In the genomic region with DNA sequence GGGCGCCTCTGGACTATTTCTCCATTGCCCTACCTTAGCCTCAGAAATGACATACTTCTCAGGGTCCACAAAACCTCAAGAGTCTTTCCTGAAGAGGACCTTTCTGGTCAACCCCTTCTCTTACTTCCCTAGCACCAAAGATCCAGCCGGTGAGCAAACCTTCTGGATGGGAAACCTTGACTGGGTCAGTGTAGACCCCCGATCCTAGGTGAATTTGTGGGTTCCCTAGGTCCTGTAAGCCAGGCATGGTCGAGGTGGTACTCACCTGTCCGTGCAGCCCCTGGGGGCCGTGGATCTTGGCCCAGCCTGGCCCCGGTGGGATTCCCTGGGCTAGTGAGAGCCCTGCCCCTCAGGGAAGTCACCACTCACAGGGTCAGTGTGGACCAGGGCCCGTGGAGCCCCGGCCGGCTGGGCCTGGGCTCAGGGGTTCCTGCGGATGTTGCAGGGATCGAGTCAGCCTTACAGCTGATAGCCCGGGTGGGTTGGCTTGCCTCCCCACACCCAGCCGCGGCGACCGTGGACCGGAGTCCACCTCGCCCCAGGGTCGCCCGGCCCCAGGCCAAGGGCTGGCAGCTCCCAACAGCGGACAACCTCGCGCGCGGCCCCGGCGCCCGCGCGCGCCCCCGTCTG, we compare ENCODE assay signal across 8 cellular contexts. TPM values are rescaled to one million over a fixed set of nuclear protein-coding genes. Genes with fewer than 3 reads are reported as not detected.
DNase-seq lines count a peak whose midpoint lies in the region; ATAC-seq and TF ChIP-seq lines count a peak whose summit lies in the region.

No MANE protein-coding gene starts in this region.

- TF ChIP-seq CTCF in CD14-positive monocyte (IDR thresholded peaks at IDR 0.05) (no peak), breast epithelium (IDR thresholded peaks at IDR 0.05) (no peak), lower leg skin (IDR thresholded peaks at IDR 0.05) (no peak), transverse colon (IDR thresholded peaks at IDR 0.05) (no peak)

- peaks cover 0 to 16% (median 6%) of the 10 kb centered on the region in 7 donors for H3K9me3 Mint-ChIP-seq in CD14-positive monocyte

- WGBS in lower leg skin, 2 donors, result 3% methylated on average over 25 of the region's 33 CpGs
- 7% methylated on average over 12 of the region's 33 CpGs; no CpG with 5 or more reads in 1 of the 2 donors for WGBS in transverse colon (ENCODE audit: low coverage in 1 of 2), 2 donors

- H3K4me1 Mint-ChIP-seq in CD14-positive monocyte, result peaks cover 53% of the 10 kb centered on the region

- H3K27ac Mint-ChIP-seq in CD14-positive monocyte, result peak overlapping the region; percentile 18 to 88 (median 68)

- H3K9me3 ChIP-seq in breast epithelium, result no peaks in the 10 kb centered on the region
- H3K9me3 ChIP-seq in transverse colon, result no peaks in the 10 kb centered on the region

- peaks cover 22 to 32% (median 25%) of the 10 kb centered on the region in 3 donors for H3K27me3 Mint-ChIP-seq in CD14-positive monocyte (ENCODE audit: low read depth in 3 of 3)

- H3K27ac ChIP-seq in breast epithelium (peak overlapping the region; percentile 88 to 94), transverse colon (peak overlapping the region; percentile 92 to 98 (median 96))

- TF ChIP-seq POLR2A in breast epithelium (IDR thresholded peaks at IDR 0.05), result no peak
- no peak for TF ChIP-seq POLR2A in lower leg skin (IDR thresholded peaks at IDR 0.05)
- no peak for TF ChIP-seq POLR2A in transverse colon (IDR thresholded peaks at IDR 0.05)

- peak; percentile 11 for ATAC-seq in GM19468 (IDR thresholded peaks at IDR 0.05; ENCODE audit: extremely low read depth, unreplicated experiment)
- peak; percentile 26 for ATAC-seq in HG03571 (IDR thresholded peaks at IDR 0.05; ENCODE audit: unreplicated experiment)

- TF ChIP-seq EP300 in transverse colon (IDR thresholded peaks at IDR 0.05; ENCODE audit: low read depth), result no peak

- in situ Hi-C loops in transverse colon (cut with MboI; ENCODE audit: low pct_ligation_motif_present in 1 of 4, low pct_unique_long_range_greater_than_20kb in 1 of 4, low sequenced_read_pairs in 3 of 4), result no loop called here

- peak overlapping the region; percentile 95 to 98 for H3K4me3 Mint-ChIP-seq in CD14-positive monocyte

- intact Hi-C loops in CD14-positive monocyte (cut with micrococcal nuclease), result loop anchor here in 1 of 2 donors (5.0 kb wide), 1 partner anchor 68 kb away; no protein-coding TSS in a partner anchor
- intact Hi-C loops in breast epithelium (cut with DNase I; ENCODE audit: low total_unique reads), result no loop called here
- intact Hi-C loops in lower leg skin (cut with DNase I; ENCODE audit: low total_unique reads), result loop anchor here (10.0 kb wide), 1 partner anchor 924 kb away; no protein-coding TSS in a partner anchor
- intact Hi-C loops in transverse colon (cut with DNase I; ENCODE audit: low total_unique reads), result loop anchor here (10.0 kb wide), 2 partner anchors 64 to 66 kb away; a partner anchor contains a TSS

- peaks cover 54 to 63% of the 10 kb centered on the region in 2 donors for H3K36me3 Mint-ChIP-seq in CD14-positive monocyte

- H3K36me3 ChIP-seq in breast epithelium, result peaks cover 14% of the 10 kb centered on the region
- peaks cover 0 to 37% (median 17%) of the 10 kb centered on the region in 4 donors for H3K36me3 ChIP-seq in transverse colon

- H3K27me3 ChIP-seq in breast epithelium (no peaks in the 10 kb centered on the region), transverse colon (no peaks in the 10 kb centered on the region)

- no peak for DNase-seq in CD14-positive monocyte (ENCODE audit: low spot score)
- no peak for DNase-seq in breast epithelium (ENCODE audit: low spot score in 2 of 2)
- no peak for DNase-seq in lower leg skin (ENCODE audit: low spot score in 2 of 2)
- DNase-seq in transverse colon, result no peak
- DNase-seq in DMS79 treated with DMSO at 0.1 percent for 48 hours (lab: John Stamatoyannopoulos, UW), result no peak
- DNase-seq in dedifferentiated amniotic fluid mesenchymal stem cell (ENCODE audit: extremely low spot score), result no peak

- H3K4me1 ChIP-seq in breast epithelium (peaks cover 5 to 25% of the 10 kb centered on the region in 2 donors), transverse colon (peaks cover 18 to 36% (median 30%) of the 10 kb centered on the region in 4 donors)

- H3K4me3 ChIP-seq in breast epithelium (peak overlapping the region; percentile 60 to 97 (median 86)), lower leg skin (ENCODE audit: low read depth, poor library complexity, severe bottlenecking) (peak overlapping the region; percentile 46), transverse colon (peak overlapping the region; percentile 78 to 90 (median 81))

RNA-seq across cellular contexts. Expression of a gene that starts 0.6 kb away (rescaled TPM):
- polyA plus RNA-seq in CD14-positive monocyte, result 10 to 100 TPM; 24.7 to 26.3 TPM
- 10 to 100 TPM; 35.6 to 44.5 (median 37.0) TPM for total RNA-seq in breast epithelium
- 10 to 100 TPM; 57.6 to 92.8 (median 61.9) TPM for total RNA-seq in lower leg skin
- 100 to 1,000 TPM in 1 of 4 donors, 10 to 100 TPM in 3; 73.2 to 243 (median 82.7) TPM for total RNA-seq in transverse colon

RNA-seq across cellular contexts. Expression of a gene that starts 0.7 kb away (rescaled TPM):
- polyA plus RNA-seq in CD14-positive monocyte, result 10 to 100 TPM in 1 of 2 donors, 1 to 10 TPM in 1; 7.6 to 10.4 TPM
- total RNA-seq in breast epithelium, result 100 to 1,000 TPM in 1 of 3 donors, 10 to 100 TPM in 2; 29.3 to 101 (median 67.8) TPM
- total RNA-seq in lower leg skin, result 10 to 100 TPM; 45.9 to 97.6 (median 52.5) TPM
- total RNA-seq in transverse colon, result 100 to 1,000 TPM in 2 of 4 donors, 10 to 100 TPM in 2; 64.3 to 318 (median 114) TPM

RNA-seq across cellular contexts. Expression of a gene that starts 10.1 kb away (rescaled TPM):
- under 1 TPM; 0.28 to 0.58 TPM for polyA plus RNA-seq in CD14-positive monocyte
- 10 to 100 TPM; 14.5 to 26.9 (median 18.9) TPM for total RNA-seq in breast epithelium
- total RNA-seq in lower leg skin, result 10 to 100 TPM; 16.9 to 33.1 (median 18.6) TPM
- 10 to 100 TPM in 3 of 4 donors, 1 to 10 TPM in 1; 3.4 to 28.7 (median 20.4) TPM for total RNA-seq in transverse colon

RNA-seq across cellular contexts. Expression of a gene that starts 16.4 kb away (rescaled TPM):
- 10 to 100 TPM in 1 of 2 donors, 1 to 10 TPM in 1; 4.0 to 11.7 TPM for polyA plus RNA-seq in CD14-positive monocyte
- 10 to 100 TPM; 10.2 to 15.7 (median 11.8) TPM for total RNA-seq in breast epithelium
- total RNA-seq in lower leg skin, result 1 to 10 TPM; 1.6 to 7.7 (median 3.9) TPM
- total RNA-seq in transverse colon, result 1 to 10 TPM in 3 of 4 donors, under 1 TPM in 1; 0.40 to 9.1 (median 3.8) TPM

RNA-seq across cellular contexts. Expression of a gene that starts 16.4 kb away (rescaled TPM):
- polyA plus RNA-seq in CD14-positive monocyte, result 10 to 100 TPM; 16.7 to 17.8 TPM
- total RNA-seq in breast epithelium (10 to 100 TPM; 13.1 to 18.1 (median 16.4) TPM), lower leg skin (10 to 100 TPM; 12.9 to 26.4 (median 13.8) TPM), transverse colon (10 to 100 TPM; 18.7 to 44.8 (median 28.2) TPM)
